Comparison of ENCODE assay signal across 1 cellular context in genomic region chr15:48646364-48646763, GRCh38.
TF ChIP-seq lines count a peak whose summit lies in the region.

No MANE protein-coding gene starts in this region.

TF ChIP-seq in HepG2, 621 proteins besides CTCF, POLR2A, EP300 and RAD21 (continued from another document):
- TF ChIP-seq ZNF646 (CRISPR knock-in tag; IDR thresholded peaks at IDR 0.05) (no peak), ZNF546 (CRISPR knock-in tag; conservative IDR thresholded peaks at IDR 0.05) (no peak), RCOR2 (CRISPR knock-in tag; IDR thresholded peaks at IDR 0.05) (no peak), LBX2 (CRISPR knock-in tag; IDR thresholded peaks at IDR 0.05; ENCODE audit: borderline replicate concordance) (no peak)
